In the genomic region with DNA sequence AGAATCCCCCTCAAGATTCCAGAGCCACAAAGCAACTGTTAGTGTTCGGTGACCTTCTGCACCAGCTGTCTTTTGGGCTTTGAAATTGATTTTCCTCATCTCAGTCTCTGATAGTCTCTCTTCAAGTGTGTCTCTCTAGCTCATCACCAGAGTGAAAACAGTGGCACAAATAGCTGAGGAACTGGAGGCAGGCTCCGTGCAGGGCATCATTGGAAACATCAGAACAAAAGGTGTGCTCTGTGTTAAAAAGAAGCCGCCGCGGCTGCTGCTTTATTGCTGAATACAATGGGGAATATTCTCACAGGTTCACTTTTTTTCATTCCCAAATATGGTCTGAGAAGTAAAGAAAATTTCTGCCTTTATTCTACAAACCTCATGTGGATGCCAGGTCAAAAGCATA, we compare ENCODE assay signal across 27 cellular contexts.
"Had no signal": no experiment of that assay in that cellular context is flagged by ENCODE, and none has a peak within 500 bp of the region (broad histone marks: within the 10 kb centered on the region; RNA-seq: fewer than 3 reads in every experiment).

No MANE protein-coding gene starts in this region.

- H3K27me3 ChIP-seq: colonic mucosa, gastrocnemius medialis, ovary, uterus had no signal

- H3K9me3 ChIP-seq: colonic mucosa, gastrocnemius medialis, ovary, psoas muscle, thoracic aorta, uterus had no signal

- H3K27ac Mint-ChIP-seq: activated naive CD8-positive, alpha-beta T cell; naive thymus-derived CD8-positive, alpha-beta T cell; T-helper 2 cell treated with Interferon-gamma antibody and Interleukin-4, amounts not matched to agents 5 μg/mL and 100 μg/mL, for 36 hours; type B pancreatic cell had no signal

- DNase-seq: activated CD4-positive, alpha-beta T cell treated with anti-CD3 and anti-CD28 coated beads for 48 hours; activated CD4-positive, alpha-beta T cell treated with anti-CD3 and anti-CD28 coated beads, Interleukin-2, amount 50 U/mL, for 48 hours; activated CD8-positive, alpha-beta memory T cell treated with anti-CD3 and anti-CD28 coated beads for 24 hours; activated effector memory CD4-positive, alpha-beta T cell treated with Interleukin-2 at 50 U/mL for 16 hours; activated naive CD4-positive, alpha-beta T cell treated with Interleukin-2 at 50 U/mL for 16 hours; colonic mucosa; effector memory CD4-positive, alpha-beta T cell; erythroblast; gastrocnemius medialis; hippocampal formation; kidney; left colon; naive thymus-derived CD8-positive, alpha-beta T cell; ovary; psoas muscle; right cardiac atrium; stimulated activated CD4-positive, alpha-beta T cell treated with anti-CD3 and anti-CD28 coated beads, Interleukin-12 subunit alpha, Interleukin-12 subunit beta, amount 100 ng/mL, for 4 hours; stimulated activated CD4-positive, alpha-beta T cell treated with anti-CD3 and anti-CD28 coated beads, Interleukin-4, amount 100 ng/mL, for 1 hour; stimulated activated naive CD8-positive, alpha-beta T cell treated with anti-CD3 and anti-CD28 coated beads, Interleukin-15, Interleukin-2, amounts not matched to agents 100 U/mL and 50 U/mL, for 24 hours; T-helper 1 cell; uterus had no signal

- H3K4me3 Mint-ChIP-seq: activated naive CD8-positive, alpha-beta T cell; naive thymus-derived CD8-positive, alpha-beta T cell; T-helper 2 cell treated with Interferon-gamma antibody and Interleukin-4, amounts not matched to agents 5 μg/mL and 100 μg/mL, for 36 hours; type B pancreatic cell had no signal

- FAIRE-seq: bronchial epithelial cell, kidney had no signal

- H3K4me1 Mint-ChIP-seq: naive thymus-derived CD8-positive, alpha-beta T cell had no signal

- ATAC-seq: gastrocnemius medialis; left colon; naive thymus-derived CD8-positive, alpha-beta T cell; psoas muscle; right cardiac atrium; stimulated activated naive CD8-positive, alpha-beta T cell treated with anti-CD3 and anti-CD28 coated beads, Interleukin-15, Interleukin-2, amounts not matched to agents 100 U/mL and 50 U/mL, for 24 hours had no signal

- H3K36me3 Mint-ChIP-seq: activated naive CD8-positive, alpha-beta T cell; naive thymus-derived CD8-positive, alpha-beta T cell had no signal

- H3K27ac ChIP-seq: colonic mucosa, gastrocnemius medialis, ovary, psoas muscle, skin epidermis, thoracic aorta, uterus had no signal

- H3K4me3 ChIP-seq: colonic mucosa, gastrocnemius medialis, ovary, psoas muscle, skin epidermis, thoracic aorta, uterus had no signal

- H3K27me3 Mint-ChIP-seq: type B pancreatic cell had no signal

- H3K9me3 Mint-ChIP-seq: naive thymus-derived CD8-positive, alpha-beta T cell; T-helper 2 cell treated with Interferon-gamma antibody and Interleukin-4, amounts not matched to agents 5 μg/mL and 100 μg/mL, for 36 hours; type B pancreatic cell had no signal

- H3K4me1 ChIP-seq: colonic mucosa, gastrocnemius medialis, psoas muscle, uterus had no signal

- H3K36me3 ChIP-seq: colonic mucosa, gastrocnemius medialis, ovary, thoracic aorta, uterus had no signal
